ENCODE assay signal across 8 cellular contexts in the genomic region with DNA sequence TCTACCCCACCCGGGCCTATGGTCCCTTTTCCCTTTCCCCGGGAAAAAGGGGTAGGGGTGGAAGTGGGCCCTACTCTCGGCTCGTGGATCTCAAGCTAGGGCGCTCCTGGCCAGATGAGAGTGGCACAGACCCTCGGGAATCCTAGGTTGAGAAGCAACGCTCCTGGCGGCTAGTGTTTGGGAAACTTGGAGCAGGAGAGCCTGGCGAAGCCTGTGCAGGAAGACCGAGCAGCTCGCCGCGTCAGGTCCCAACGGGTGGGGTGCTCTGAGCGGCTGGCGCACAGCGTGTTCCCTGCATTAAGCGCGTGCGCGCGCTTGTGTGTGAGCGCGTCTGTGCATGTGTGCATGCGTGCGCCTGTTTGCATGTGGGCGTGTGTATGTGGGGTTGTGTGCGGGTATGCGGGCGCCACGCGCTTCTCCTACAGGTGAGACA. TPM values are rescaled to one million over a fixed set of nuclear protein-coding genes. Genes with fewer than 3 reads are reported as not detected.
A peak's percentile ranks its signal among the peaks of the same experiment; 100 is the strongest.
DNase-seq lines count a peak whose midpoint lies in the region; ATAC-seq, FAIRE-seq and TF ChIP-seq lines count a peak whose summit lies in the region.

No MANE protein-coding gene starts in this region.

- H3K4me1 Mint-ChIP-seq in activated T-cell treated with anti-CD3 and anti-CD28 coated beads, Interleukin-2, amount 50 U/mL, for 72 hours (ENCODE audit: low read depth) = peaks cover 36% of the 10 kb centered on the region

- H3K36me3 ChIP-seq in sigmoid colon = no peaks in the 10 kb centered on the region

- H3K27me3 ChIP-seq in sigmoid colon = peaks cover 35 to 91% (median 46%) of the 10 kb centered on the region in 3 donors

- TF ChIP-seq RAD21 in Ishikawa (IDR thresholded peaks at IDR 0.05; ENCODE audit: low read depth) = no peak

- H3K9me3 ChIP-seq in sigmoid colon = no peaks in the 10 kb centered on the region

- no peak for TF ChIP-seq CTCF in sigmoid colon (IDR thresholded peaks at IDR 0.05)

- H3K4me1 ChIP-seq in sigmoid colon = peaks cover 0 to 49% (median 32%) of the 10 kb centered on the region in 4 donors

- TF ChIP-seq POLR2A in sigmoid colon (IDR thresholded peaks at IDR 0.05) = no peak

- H3K27ac Mint-ChIP-seq in activated T-cell treated with anti-CD3 and anti-CD28 coated beads, Interleukin-2, amount 50 U/mL, for 72 hours = no peak overlapping the region

- no peaks in the 10 kb centered on the region for H3K9me3 Mint-ChIP-seq in activated T-cell treated with anti-CD3 and anti-CD28 coated beads, Interleukin-2, amount 50 U/mL, for 72 hours

- H3K4me3 ChIP-seq in sigmoid colon = peak overlapping the region in 3 of 4 donors; percentile 11 to 39 (median 38)

- 1 to 2% methylated on average over 32 of the region's 32 CpGs for WGBS in sigmoid colon, 2 donors

- DNase-seq in AG20443 (ENCODE audit: low spot score) (peak; percentile 66), GM19239 (ENCODE audit: insufficient read length, low spot score) (peak; percentile 48), germinal center (ENCODE audit: low spot score) (peak; percentile 66), sigmoid colon (peak; percentile 70), hippocampal formation (lab: John Stamatoyannopoulos, UW) (no peak), hypothalamus (lab: John Stamatoyannopoulos, UW) (no peak)
- peak; percentile 59 to 62 for DNase-seq in activated T-cell treated with anti-CD3 and anti-CD28 coated beads, Interleukin-2, amount 50 U/mL, for 72 hours

- H3K27me3 Mint-ChIP-seq in activated T-cell treated with anti-CD3 and anti-CD28 coated beads, Interleukin-2, amount 50 U/mL, for 72 hours (ENCODE audit: low read depth) = peaks cover 54% of the 10 kb centered on the region

- H3K27ac ChIP-seq in sigmoid colon = no peak overlapping the region

- TF ChIP-seq EP300 in Ishikawa (IDR thresholded peaks at IDR 0.05; ENCODE audit: borderline replicate concordance) = no peak
- no peak for TF ChIP-seq EP300 in sigmoid colon (IDR thresholded peaks at IDR 0.05)

- peak; percentile 76 to 83 for ATAC-seq in activated T-cell treated with anti-CD3 and anti-CD28 coated beads, Interleukin-2, amount 50 U/mL, for 72 hours (replicated peaks in 1 of 2)

- H3K36me3 Mint-ChIP-seq in activated T-cell treated with anti-CD3 and anti-CD28 coated beads, Interleukin-2, amount 50 U/mL, for 72 hours (ENCODE audit: insufficient read depth in 2 of 2) = no peaks in the 10 kb centered on the region

- intact Hi-C loops in sigmoid colon (cut with DNase I) = no loop called here

- FAIRE-seq in GM19239 (lab: Jason Lieb, UNC) = no peak

- peak overlapping the region; percentile 81 to 89 for H3K4me3 Mint-ChIP-seq in activated T-cell treated with anti-CD3 and anti-CD28 coated beads, Interleukin-2, amount 50 U/mL, for 72 hours

TF ChIP-seq in Ishikawa, 13 proteins besides CTCF, POLR2A, EP300 and RAD21:
- TF ChIP-seq ZBTB7A (IDR thresholded peaks at IDR 0.05; ENCODE audit: low read depth) = no peak
- TF ChIP-seq, protein P1, sequence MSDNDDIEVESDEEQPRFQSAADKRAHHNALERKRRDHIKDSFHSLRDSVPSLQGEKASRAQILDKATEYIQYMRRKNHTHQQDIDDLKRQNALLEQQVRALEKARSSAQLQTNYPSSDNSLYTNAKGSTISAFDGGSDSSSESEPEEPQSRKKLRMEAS (IDR thresholded peaks at IDR 0.05) = peak; percentile 75

RNA-seq across cellular contexts. Expression of a gene that starts 7.1 kb away (rescaled TPM):
- total RNA-seq in activated T-cell treated with anti-CD3 and anti-CD28 coated beads, Interleukin-2, amount 50 U/mL, for 72 hours = 10 to 100 TPM; 48.6 to 58.5 TPM
- total RNA-seq in sigmoid colon = 10 to 100 TPM in 3 of 4 donors, 1 to 10 TPM in 1; 8.8 to 18.0 (median 15.0) TPM
- polyA plus RNA-seq in sigmoid colon = 10 to 100 TPM in 1 of 3 donors, 1 to 10 TPM in 2; 1.8 to 16.6 (median 4.2) TPM

Comparison
In these comparisons a context has a peak if more than half of its experiments do, and no peak if none do; other contexts are left out.
1. DNase-seq: peak in AG20443 (single experiment), GM19239 (single experiment), activated T-cell treated with anti-CD3 and anti-CD28 coated beads, Interleukin-2, amount 50 U/mL, for 72 hours (2 of 2), germinal center (single experiment) and sigmoid colon (single experiment); none in hippocampal formation (0 of 2) and hypothalamus (0 of 51).